Comparison of ENCODE assay signal across 11 cellular contexts in the genomic region with DNA sequence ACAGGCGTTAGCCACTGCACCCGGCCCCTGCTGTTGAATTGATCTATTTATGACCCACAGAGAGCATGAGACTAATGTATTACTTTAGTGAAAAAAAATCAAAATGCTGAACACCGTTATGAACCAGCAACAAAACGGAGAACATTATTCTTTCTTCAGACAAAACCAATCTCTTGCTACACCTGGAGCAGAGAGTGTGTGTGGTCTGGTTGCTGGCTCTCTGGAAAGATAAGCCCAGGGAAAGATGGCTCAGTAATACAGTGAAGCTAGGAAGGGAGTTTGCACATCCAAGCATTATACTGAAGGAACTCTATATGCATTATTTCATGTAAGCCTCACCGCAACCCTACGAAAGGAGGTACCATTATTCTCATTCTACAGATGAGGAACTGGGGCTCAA.
"Had no signal": no experiment of that assay in that cellular context is flagged by ENCODE, and none has a peak within 500 bp of the region (broad histone marks: within the 10 kb centered on the region; RNA-seq: fewer than 3 reads in every experiment).

No MANE protein-coding gene starts in this region.

- H3K9me3 Mint-ChIP-seq: GM23338, H9, HFFc6 had no signal

- H3K4me3 ChIP-seq: GM23248, GM23338, HAP-1 had no signal

- H3K4me2 ChIP-seq: GM23338 had no signal

- H3K36me3 ChIP-seq: HAP-1 had no signal

- H3K27ac ChIP-seq: GM23248 had no signal

- ATAC-seq: GM23338, HCT116 had no signal

- H3K9me3 ChIP-seq: HAP-1 had no signal

- H3K4me3 Mint-ChIP-seq: GM23338, H9, HFFc6 had no signal

- FAIRE-seq: H1, H54 had no signal

- H3K27ac Mint-ChIP-seq: GM23338, HFFc6 had no signal

- H2AFZ ChIP-seq: GM23248, GM23338 had no signal

- H3K9ac ChIP-seq: GM23248 had no signal

- H3K4me1 ChIP-seq: HAP-1 had no signal

- DNase-seq: GM23248, GOT3, H7, H9, HCEC 1CT, HFFc6 had no signal
